ENCODE assay signal across 13 cellular contexts in the genomic region with DNA sequence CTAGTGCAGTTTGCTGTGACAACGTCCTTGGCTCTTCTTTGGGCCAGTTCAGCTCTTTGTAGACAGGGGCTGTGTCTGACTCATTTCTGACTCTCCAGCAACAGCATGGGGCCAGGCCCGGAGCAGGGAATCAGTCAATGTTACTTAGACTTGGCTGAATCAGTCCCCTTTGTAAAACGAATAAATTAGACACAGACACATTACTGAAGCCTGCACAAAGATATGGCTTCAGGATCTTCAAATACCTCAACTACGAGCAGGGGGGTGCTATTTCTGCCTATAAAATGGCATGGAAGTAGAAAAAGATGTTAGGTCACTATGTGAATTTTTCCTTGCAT.
DNase-seq lines count a peak whose midpoint lies in the region; ATAC-seq and TF ChIP-seq lines count a peak whose summit lies in the region.
"Had no signal": no experiment of that assay in that cellular context is flagged by ENCODE, and none has a peak within 500 bp of the region (broad histone marks: within the 10 kb centered on the region; RNA-seq: fewer than 3 reads in every experiment).

No MANE protein-coding gene starts in this region.

- peak overlapping the region; percentile 51 for H3K27ac ChIP-seq in HUES48 (ENCODE audit: low read depth, low read length)
- H3K27ac ChIP-seq in mesendoderm (ENCODE audit: low read depth, low read length) = no peak overlapping the region
- H3K27ac ChIP-seq: gastroesophageal sphincter had no signal

- H3K4me1 ChIP-seq in HUES48 (ENCODE audit: control insufficient read depth, insufficient read depth, low read length) = peaks cover 33% of the 10 kb centered on the region
- H3K4me1 ChIP-seq in mesendoderm (ENCODE audit: control insufficient read depth, low read depth, low read length) = peaks cover 2% of the 10 kb centered on the region

- no peak overlapping the region for H3K4me3 ChIP-seq in HUES48 (ENCODE audit: low read depth, low read length)
- no peak overlapping the region for H3K4me3 ChIP-seq in cardiac fibroblast (replicated peaks in 1 of 2; ENCODE audit: low read depth in 2 of 2, low read length in 2 of 2)
- H3K4me3 ChIP-seq in mesendoderm (ENCODE audit: low read length) = no peak overlapping the region
- H3K4me3 ChIP-seq: gastroesophageal sphincter, ovary, tibial nerve had no signal

- ATAC-seq in HG02798 (IDR thresholded peaks at IDR 0.05; ENCODE audit: poor library complexity, unreplicated experiment) (no peak), T-helper 17 cell (no peak)
- ATAC-seq: gastroesophageal sphincter had no signal

- no peaks in the 10 kb centered on the region for H3K79me2 ChIP-seq in mesendoderm (ENCODE audit: control insufficient read depth, insufficient read depth, low read length)

- no peak overlapping the region for H3K4me3 Mint-ChIP-seq in nephron progenitor cell
- no peak overlapping the region for H3K4me3 Mint-ChIP-seq in T-helper 17 cell
- no peak overlapping the region for H3K4me3 Mint-ChIP-seq in CD14-positive monocyte

- H3K9me3 Mint-ChIP-seq in nephron progenitor cell = no peaks in the 10 kb centered on the region
- H3K9me3 Mint-ChIP-seq in CD14-positive monocyte = peaks cover 0 to 3% (median 0%) of the 10 kb centered on the region in 7 donors

- peaks cover 8% of the 10 kb centered on the region for H3K27me3 Mint-ChIP-seq in nephron progenitor cell (ENCODE audit: low read depth, poor library complexity)
- peaks cover 12% of the 10 kb centered on the region for H3K27me3 Mint-ChIP-seq in T-helper 17 cell
- H3K27me3 Mint-ChIP-seq in CD14-positive monocyte (ENCODE audit: low read depth in 3 of 3) = peaks cover 0 to 13% (median 4%) of the 10 kb centered on the region in 3 donors

- H3K4ac ChIP-seq in mesendoderm (ENCODE audit: low read depth, low read length) = no peak overlapping the region

- H3K27me3 ChIP-seq in HUES48 (ENCODE audit: control insufficient read depth, insufficient read depth, low read length) (no peaks in the 10 kb centered on the region), mesendoderm (ENCODE audit: insufficient read depth, low read length, poor library complexity) (no peaks in the 10 kb centered on the region)
- H3K27me3 ChIP-seq: gastroesophageal sphincter, ovary, tibial nerve had no signal

- H2BK5ac ChIP-seq in mesendoderm (ENCODE audit: low read length) = no peak overlapping the region

- WGBS in mesendoderm (ENCODE audit: extremely low coverage, insufficient coverage, low lambda C conversion rate) = no CpG with 5 or more reads among the region's 4 CpGs

- H2BK15ac ChIP-seq in mesendoderm (replicated peaks; ENCODE audit: low read depth) = no peak overlapping the region

- TF ChIP-seq CTCF in cardiac fibroblast (IDR thresholded peaks at IDR 0.05; ENCODE audit: low read depth, low read length) (peak; percentile 12), nephron progenitor cell (IDR thresholded peaks at IDR 0.05) (no peak), CD14-positive monocyte (IDR thresholded peaks at IDR 0.05) (no peak)

- peaks cover 49% of the 10 kb centered on the region for H3K4me1 Mint-ChIP-seq in nephron progenitor cell
- H3K4me1 Mint-ChIP-seq in T-helper 17 cell = no peaks in the 10 kb centered on the region
- no peaks in the 10 kb centered on the region for H3K4me1 Mint-ChIP-seq in CD14-positive monocyte

- no peak overlapping the region for H4K8ac ChIP-seq in mesendoderm (ENCODE audit: low read depth, low read length)

- H3K36me3 ChIP-seq in HUES48 (ENCODE audit: control insufficient read depth, insufficient read depth, low read length) = no peaks in the 10 kb centered on the region
- H3K36me3 ChIP-seq in mesendoderm (ENCODE audit: control insufficient read depth, insufficient read depth, low read length) = no peaks in the 10 kb centered on the region
- H3K36me3 ChIP-seq: ovary, tibial nerve had no signal

- DNase-seq in AG20443 (ENCODE audit: low spot score) (peak; percentile 83), cardiac fibroblast (ENCODE audit: low read depth in 2 of 2) (peak; percentile 48 to 76), mesendoderm (peak; percentile 39), nephron progenitor cell (no peak), T-helper 17 cell (no peak), CD14-positive monocyte (ENCODE audit: low spot score) (no peak)
- DNase-seq: Calu3; central memory CD4-positive, alpha-beta T cell had no signal

- H3K27ac Mint-ChIP-seq in nephron progenitor cell (no peak overlapping the region), T-helper 17 cell (no peak overlapping the region), CD14-positive monocyte (no peak overlapping the region)

- intact Hi-C loops in CD14-positive monocyte (cut with micrococcal nuclease) = no loop called here

- H3K9ac ChIP-seq in HUES48 (ENCODE audit: low read depth, low read length) = no peak overlapping the region
- no peak overlapping the region for H3K9ac ChIP-seq in mesendoderm (ENCODE audit: low read length)

- no peak overlapping the region for H3K4me2 ChIP-seq in mesendoderm (ENCODE audit: low read length)

- H3K23ac ChIP-seq in mesendoderm (ENCODE audit: low read length) = no peak overlapping the region

- no peak overlapping the region for H3K18ac ChIP-seq in mesendoderm (ENCODE audit: low read length)

- H2BK120ac ChIP-seq in mesendoderm (ENCODE audit: low read depth, low read length) = no peak overlapping the region

- H4K5ac ChIP-seq in mesendoderm (ENCODE audit: low read length) = no peak overlapping the region

- no peaks in the 10 kb centered on the region for H3K79me1 ChIP-seq in mesendoderm (ENCODE audit: low read length)

- no peak overlapping the region for H2AK5ac ChIP-seq in mesendoderm (ENCODE audit: low read length)

- H3K56ac ChIP-seq in mesendoderm (ENCODE audit: low read length) = no peak overlapping the region

- H3K9me3 ChIP-seq in HUES48 (ENCODE audit: control insufficient read depth, insufficient read depth, low read length) (no peaks in the 10 kb centered on the region), T-helper 17 cell (ENCODE audit: control insufficient read depth, low read length, poor library complexity, severe bottlenecking) (no peaks in the 10 kb centered on the region)
- H3K9me3 ChIP-seq: gastroesophageal sphincter, ovary, tibial nerve had no signal

- no peaks in the 10 kb centered on the region for H3K36me3 Mint-ChIP-seq in nephron progenitor cell (ENCODE audit: low read depth)
- H3K36me3 Mint-ChIP-seq in T-helper 17 cell (ENCODE audit: low read depth) = peaks cover 4% of the 10 kb centered on the region
- no peaks in the 10 kb centered on the region for H3K36me3 Mint-ChIP-seq in CD14-positive monocyte

Comparison
In these comparisons a context has a peak if more than half of its experiments do, and no peak if none do; other contexts are left out.
1. DNase-seq: peak in AG20443 (single experiment), cardiac fibroblast (2 of 2) and mesendoderm (single experiment); none in nephron progenitor cell (single experiment), T-helper 17 cell (0 of 3) and CD14-positive monocyte (single experiment).